In genomic region chr4:45102716-45103115, GRCh38 we compare ENCODE assay signal across 15 cellular contexts.
DNase-seq lines count a peak whose midpoint lies in the region; ATAC-seq and TF ChIP-seq lines count a peak whose summit lies in the region.
"Had no signal": no experiment of that assay in that cellular context is flagged by ENCODE, and none has a peak within 500 bp of the region (broad histone marks: within the 10 kb centered on the region; RNA-seq: fewer than 3 reads in every experiment).

No MANE protein-coding gene starts in this region.

- no peak overlapping the region for H2AFZ ChIP-seq in osteoblast (ENCODE audit: low read length)

- no peaks in the 10 kb centered on the region for H3K27me3 ChIP-seq in BE2C
- no peaks in the 10 kb centered on the region for H3K27me3 ChIP-seq in SJCRH30
- no peaks in the 10 kb centered on the region for H3K27me3 ChIP-seq in osteoblast (ENCODE audit: insufficient read depth, low read length)
- H3K27me3 ChIP-seq: BLaER1 treated with 17β-estradiol and CSF1 and Interleukin-3, amounts not matched to agents 10 nM and 100 nM had no signal

- no peaks in the 10 kb centered on the region for H3K9me3 ChIP-seq in BE2C
- H3K9me3 ChIP-seq in SJCRH30 (replicated peaks), result no peaks in the 10 kb centered on the region
- no peaks in the 10 kb centered on the region for H3K9me3 ChIP-seq in osteoblast (ENCODE audit: low read depth, low read length)
- H3K9me3 ChIP-seq: BLaER1 treated with 17β-estradiol and CSF1 and Interleukin-3, amounts not matched to agents 10 nM and 100 nM had no signal

- H3K27ac ChIP-seq in SJCRH30 (peak overlapping the region; percentile 62), osteoblast (ENCODE audit: low read depth, low read length) (no peak overlapping the region)
- H3K27ac ChIP-seq: BLaER1 treated with 17β-estradiol and CSF1 and Interleukin-3, amounts not matched to agents 10 nM and 100 nM had no signal

- H3K4me1 ChIP-seq in BE2C, result no peaks in the 10 kb centered on the region
- peaks cover 37% of the 10 kb centered on the region for H3K4me1 ChIP-seq in SJCRH30
- no peaks in the 10 kb centered on the region for H3K4me1 ChIP-seq in osteoblast (ENCODE audit: insufficient read depth, low read length)
- H3K4me1 ChIP-seq: BLaER1 treated with 17β-estradiol and CSF1 and Interleukin-3, amounts not matched to agents 10 nM and 100 nM had no signal

- intact Hi-C loops in head of caudate nucleus (cut with DNase I), result no loop called here

- no peaks in the 10 kb centered on the region for H3K36me3 ChIP-seq in BE2C
- H3K36me3 ChIP-seq in SJCRH30, result peaks cover 2% of the 10 kb centered on the region; the same call in 1 of the 2 replicates
- H3K36me3 ChIP-seq in osteoblast (ENCODE audit: insufficient read depth, low read length), result no peaks in the 10 kb centered on the region
- H3K36me3 ChIP-seq: BLaER1 treated with 17β-estradiol and CSF1 and Interleukin-3, amounts not matched to agents 10 nM and 100 nM had no signal

- H4K20me1 ChIP-seq in osteoblast (ENCODE audit: insufficient read depth, low read length), result no peaks in the 10 kb centered on the region
- H4K20me1 ChIP-seq: BLaER1 treated with 17β-estradiol and CSF1 and Interleukin-3, amounts not matched to agents 10 nM and 100 nM had no signal

- TF ChIP-seq CTCF in BE2C (IDR thresholded peaks at IDR 0.05; ENCODE audit: low read depth, low read length) (no peak), astrocyte of the spinal cord (IDR thresholded peaks at IDR 0.05; ENCODE audit: low read depth, low read length) (no peak), osteoblast (IDR thresholded peaks at IDR 0.05; ENCODE audit: extremely low read depth, low read depth, low read length) (no peak)

- no peak overlapping the region for H3K4me2 ChIP-seq in osteoblast (ENCODE audit: insufficient read depth, low read length)
- H3K4me2 ChIP-seq: BLaER1 treated with 17β-estradiol and CSF1 and Interleukin-3, amounts not matched to agents 10 nM and 100 nM had no signal

- in situ Hi-C loops in astrocyte of the spinal cord (cut with HindIII; ENCODE audit: low sequenced_read_pairs), result no loop called here

- no peaks in the 10 kb centered on the region for H3K79me2 ChIP-seq in osteoblast (ENCODE audit: insufficient read depth, low read length)

- peak; percentile 22 for DNase-seq in BE2C
- peak; percentile 75 to 85 for DNase-seq in SJCRH30
- peak; percentile 47 for DNase-seq in astrocyte of the spinal cord (ENCODE audit: low read depth, low spot score)
- peak; percentile 13 for DNase-seq in osteoblast (ENCODE audit: insufficient read length, low spot score, missing footprints)
- DNase-seq in head of caudate nucleus, result no peak
- no peak for DNase-seq in NCI-H2029 (lab: John Stamatoyannopoulos, UW)
- DNase-seq in activated CD4-positive, alpha-beta T cell treated with anti-CD3 and anti-CD28 coated beads for 48 hours, result no peak
- DNase-seq: 8988T; Calu3; CD8-positive, alpha-beta T cell; DMS79 treated with DMSO at 0.1 percent for 48 hours; HCEC 1CT had no signal

- H3K4me3 ChIP-seq in BE2C (ENCODE audit: low read depth, low read length) (no peak overlapping the region), SJCRH30 (no peak overlapping the region), astrocyte of the spinal cord (ENCODE audit: low read depth, low read length) (no peak overlapping the region), osteoblast (ENCODE audit: insufficient read depth, low read length) (no peak overlapping the region)
- H3K4me3 ChIP-seq: BLaER1 treated with 17β-estradiol and CSF1 and Interleukin-3, amounts not matched to agents 10 nM and 100 nM; GM12878 had no signal

- ATAC-seq in GM21360 (IDR thresholded peaks at IDR 0.05; ENCODE audit: unreplicated experiment), result no peak
- ATAC-seq: CD8-positive, alpha-beta T cell; GM12878 had no signal

Comparison
In these comparisons a context has a peak if more than half of its experiments do, and no peak if none do; other contexts are left out.
1. DNase-seq: peak in BE2C (single experiment), SJCRH30 (2 of 2), astrocyte of the spinal cord (single experiment) and osteoblast (single experiment); none in head of caudate nucleus (0 of 42), NCI-H2029 (single experiment) and activated CD4-positive, alpha-beta T cell treated with anti-CD3 and anti-CD28 coated beads for 48 hours (single experiment).